9 cellular contexts compared by ENCODE assay signal in the genomic region with DNA sequence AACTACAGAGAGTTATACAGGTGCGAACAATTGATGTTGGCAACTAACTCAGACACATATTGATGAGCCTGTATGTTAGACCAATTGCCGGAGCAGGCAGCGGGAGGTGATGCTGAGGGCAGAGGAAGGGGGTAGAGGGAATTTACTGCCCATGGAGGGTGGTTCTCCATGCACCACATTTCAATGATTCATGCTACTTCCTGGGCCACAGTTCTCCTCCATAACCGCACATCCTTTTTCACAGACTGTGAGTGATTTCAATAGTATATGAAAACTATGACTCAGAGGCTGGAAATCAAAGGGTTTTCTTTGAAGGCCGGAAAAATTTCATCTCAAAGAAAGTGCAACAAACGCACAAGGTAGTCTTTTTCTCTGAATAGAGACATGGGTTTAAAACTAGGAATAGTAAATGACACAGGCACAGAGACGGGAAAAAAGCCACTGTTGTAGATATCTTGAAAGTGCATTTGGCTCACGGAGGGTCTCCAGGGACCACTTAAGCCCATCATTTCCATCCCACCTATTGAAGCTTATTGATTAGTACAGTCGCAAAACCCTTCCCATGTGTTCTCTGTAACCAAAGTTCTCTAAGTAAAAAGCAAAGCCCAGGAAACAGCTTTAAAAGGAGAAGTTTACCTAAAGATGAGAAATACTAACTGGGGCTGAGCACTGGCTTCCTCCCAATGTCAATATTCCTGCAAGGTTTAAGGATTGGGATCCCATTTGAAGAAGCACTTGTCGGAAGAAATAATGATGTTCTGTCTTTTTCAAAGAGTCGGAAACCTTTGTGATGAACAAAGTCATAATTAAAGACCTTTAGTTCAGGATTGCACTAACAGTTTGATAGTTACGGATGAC. TPM values are rescaled to one million over a fixed set of nuclear protein-coding genes. Genes with fewer than 3 reads are reported as not detected.
DNase-seq lines count a peak whose midpoint lies in the region; ATAC-seq and TF ChIP-seq lines count a peak whose summit lies in the region.
"Had no signal": no experiment of that assay in that cellular context is flagged by ENCODE, and none has a peak within 500 bp of the region (broad histone marks: within the 10 kb centered on the region; RNA-seq: fewer than 3 reads in every experiment).

No MANE protein-coding gene starts in this region.

- peak overlapping the region in 10 of 11 experiments; percentile 9 to 92 (median 78); a peak in 18 of 22 replicates for H3K27ac ChIP-seq in BLaER1 treated with 17β-estradiol and CSF1 and Interleukin-3, amounts not matched to agents 10 nM and 100 nM
- H3K27ac ChIP-seq in gastroesophageal sphincter: no peak overlapping the region

- H3K4me3 ChIP-seq in BLaER1 treated with 17β-estradiol and CSF1 and Interleukin-3, amounts not matched to agents 10 nM and 100 nM: peak overlapping the region in 4 of 10 experiments; percentile 17 to 34 (median 30); a peak in 4 of 20 replicates
- H3K4me3 ChIP-seq in gastroesophageal sphincter: no peak overlapping the region
- H3K4me3 ChIP-seq: lung had no signal

- peaks cover 0 to 16% (median 4%) of the 10 kb centered on the region in 11 experiments; a peak in 12 of 22 replicates for H3K9me3 ChIP-seq in BLaER1 treated with 17β-estradiol and CSF1 and Interleukin-3, amounts not matched to agents 10 nM and 100 nM (replicated peaks in 1 of 11)
- H3K9me3 ChIP-seq in gastroesophageal sphincter: no peaks in the 10 kb centered on the region

- TF ChIP-seq POLR2A in gastroesophageal sphincter (IDR thresholded peaks at IDR 0.05): no peak

- no peaks in the 10 kb centered on the region for H4K20me1 ChIP-seq in BLaER1 treated with 17β-estradiol and CSF1 and Interleukin-3, amounts not matched to agents 10 nM and 100 nM

- no peaks in the 10 kb centered on the region for H3K27me3 ChIP-seq in BLaER1 treated with 17β-estradiol and CSF1 and Interleukin-3, amounts not matched to agents 10 nM and 100 nM
- H3K27me3 ChIP-seq in gastroesophageal sphincter: no peaks in the 10 kb centered on the region

- H3K36me3 ChIP-seq in BLaER1 treated with 17β-estradiol and CSF1 and Interleukin-3, amounts not matched to agents 10 nM and 100 nM: no peaks in the 10 kb centered on the region
- no peaks in the 10 kb centered on the region for H3K36me3 ChIP-seq in gastroesophageal sphincter

- H3K9ac ChIP-seq in BLaER1 treated with 17β-estradiol and CSF1 and Interleukin-3, amounts not matched to agents 10 nM and 100 nM: peak overlapping the region in 9 of 11 experiments; percentile 21 to 72 (median 61); a peak in 16 of 22 replicates

- peak overlapping the region; percentile 67 to 92 (median 85) for H3K4me2 ChIP-seq in BLaER1 treated with 17β-estradiol and CSF1 and Interleukin-3, amounts not matched to agents 10 nM and 100 nM

- peak; percentile 32 for ATAC-seq in HG03354 (IDR thresholded peaks at IDR 0.05; ENCODE audit: poor library complexity, severe bottlenecking, unreplicated experiment)
- ATAC-seq in gastroesophageal sphincter: no peak
- no peak for ATAC-seq in HG03469 (IDR thresholded peaks at IDR 0.05; ENCODE audit: unreplicated experiment)

- no peak for TF ChIP-seq CTCF in gastroesophageal sphincter (IDR thresholded peaks at IDR 0.05)

- no peak for TF ChIP-seq EP300 in gastroesophageal sphincter (IDR thresholded peaks at IDR 0.05)

- DNase-seq in T1000 (lab: John Stamatoyannopoulos, UW): peak; percentile 44
- peak; percentile 82 for DNase-seq in central memory CD4-positive, alpha-beta T cell
- peak; percentile 71 for DNase-seq in stimulated activated CD4-positive, alpha-beta T cell treated with anti-CD3 and anti-CD28 coated beads, Interleukin-15, amount 100 ng/mL, for 24 hours
- DNase-seq in DMS 273 (lab: John Stamatoyannopoulos, UW; ENCODE audit: unreplicated experiment): no peak

- WGBS in gastroesophageal sphincter (ENCODE audit: low coverage in 1 of 2), 2 donors: 80 to 81% methylated on average over 11 to 12 of the region's 12 CpGs

- H3K4me1 ChIP-seq in BLaER1 treated with 17β-estradiol and CSF1 and Interleukin-3, amounts not matched to agents 10 nM and 100 nM: peaks cover 62 to 100% (median 90%) of the 10 kb centered on the region in 10 experiments
- H3K4me1 ChIP-seq in gastroesophageal sphincter: no peaks in the 10 kb centered on the region

RNA-seq across cellular contexts. Expression of gene ADAM19, which starts 28.0 kb away (rescaled TPM):
- total RNA-seq in gastroesophageal sphincter: 10 to 100 TPM; 19.3 to 38.5 (median 31.2) TPM

RNA-seq across cellular contexts. Expression of gene SOX30, which starts 48.7 kb away (rescaled TPM):
- under 1 TPM in 2 of 4 donors, not detected in 2; 0.16 to 0.19 TPM for total RNA-seq in gastroesophageal sphincter

Comparison
In these comparisons a context has a peak if more than half of its experiments do, and no peak if none do; other contexts are left out.
1. H3K27ac ChIP-seq: peak in BLaER1 treated with 17β-estradiol and CSF1 and Interleukin-3, amounts not matched to agents 10 nM and 100 nM (10 of 11); none in gastroesophageal sphincter (0 of 4).